2 cellular contexts compared by ENCODE assay signal in the genomic region with DNA sequence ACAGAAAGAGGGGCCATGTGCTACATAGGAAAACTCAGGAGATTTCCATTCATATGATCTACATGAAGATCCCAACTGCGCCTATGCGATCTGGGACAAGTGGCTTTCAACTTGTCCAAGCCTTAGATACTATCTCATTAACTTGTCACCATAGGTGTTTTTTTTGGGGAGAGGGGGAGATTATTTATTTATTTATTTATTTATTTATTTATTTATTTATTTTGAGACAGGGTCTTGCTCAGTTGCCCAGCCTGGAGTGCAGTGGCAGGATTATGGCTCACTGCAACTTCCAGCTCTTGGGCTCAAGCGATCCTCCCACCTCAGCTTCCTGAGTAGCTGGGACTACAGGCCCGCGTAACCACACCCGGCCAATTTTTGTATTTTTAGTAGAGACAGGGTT.
TF ChIP-seq lines count a peak whose summit lies in the region.

No MANE protein-coding gene starts in this region.

TF ChIP-seq in A549, 52 proteins besides CTCF, POLR2A, EP300 and RAD21:
- TF ChIP-seq ZC3H11A (IDR thresholded peaks at IDR 0.05), result peak; percentile 70
- TF ChIP-seq RARB (CRISPR knock-in tag; IDR thresholded peaks at IDR 0.05), result no peak
- TF ChIP-seq, protein P1, sequence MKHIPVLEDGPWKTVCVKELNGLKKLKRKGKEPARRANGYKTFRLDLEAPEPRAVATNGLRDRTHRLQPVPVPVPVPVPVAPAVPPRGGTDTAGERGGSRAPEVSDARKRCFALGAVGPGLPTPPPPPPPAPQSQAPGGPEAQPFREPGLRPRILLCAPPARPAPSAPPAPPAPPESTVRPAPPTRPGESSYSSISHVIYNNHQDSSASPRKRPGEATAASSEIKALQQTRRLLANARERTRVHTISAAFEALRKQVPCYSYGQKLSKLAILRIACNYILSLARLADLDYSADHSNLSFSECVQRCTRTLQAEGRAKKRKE (CRISPR knock-in tag; IDR thresholded peaks at IDR 0.05; ENCODE audit: low read depth), result no peak
- no peak for TF ChIP-seq CBX2 (IDR thresholded peaks at IDR 0.05; ENCODE audit: borderline replicate concordance, low read depth)
- TF ChIP-seq, protein P2, sequence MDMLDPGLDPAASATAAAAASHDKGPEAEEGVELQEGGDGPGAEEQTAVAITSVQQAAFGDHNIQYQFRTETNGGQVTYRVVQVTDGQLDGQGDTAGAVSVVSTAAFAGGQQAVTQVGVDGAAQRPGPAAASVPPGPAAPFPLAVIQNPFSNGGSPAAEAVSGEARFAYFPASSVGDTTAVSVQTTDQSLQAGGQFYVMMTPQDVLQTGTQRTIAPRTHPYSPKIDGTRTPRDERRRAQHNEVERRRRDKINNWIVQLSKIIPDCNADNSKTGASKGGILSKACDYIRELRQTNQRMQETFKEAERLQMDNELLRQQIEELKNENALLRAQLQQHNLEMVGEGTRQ (IDR thresholded peaks at IDR 0.05), result no peak
- TF ChIP-seq, protein P3, sequence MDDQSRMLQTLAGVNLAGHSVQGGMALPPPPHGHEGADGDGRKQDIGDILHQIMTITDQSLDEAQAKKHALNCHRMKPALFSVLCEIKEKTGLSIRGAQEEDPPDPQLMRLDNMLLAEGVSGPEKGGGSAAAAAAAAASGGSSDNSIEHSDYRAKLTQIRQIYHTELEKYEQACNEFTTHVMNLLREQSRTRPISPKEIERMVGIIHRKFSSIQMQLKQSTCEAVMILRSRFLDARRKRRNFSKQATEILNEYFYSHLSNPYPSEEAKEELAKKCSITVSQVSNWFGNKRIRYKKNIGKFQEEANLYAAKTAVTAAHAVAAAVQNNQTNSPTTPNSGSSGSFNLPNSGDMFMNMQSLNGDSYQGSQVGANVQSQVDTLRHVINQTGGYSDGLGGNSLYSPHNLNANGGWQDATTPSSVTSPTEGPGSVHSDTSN (IDR thresholded peaks at IDR 0.05), result no peak

TF ChIP-seq in K562, 482 proteins besides CTCF, POLR2A, EP300 and RAD21:
- TF ChIP-seq DPF2 (IDR thresholded peaks at IDR 0.05), result no peak
- TF ChIP-seq, protein P4, sequence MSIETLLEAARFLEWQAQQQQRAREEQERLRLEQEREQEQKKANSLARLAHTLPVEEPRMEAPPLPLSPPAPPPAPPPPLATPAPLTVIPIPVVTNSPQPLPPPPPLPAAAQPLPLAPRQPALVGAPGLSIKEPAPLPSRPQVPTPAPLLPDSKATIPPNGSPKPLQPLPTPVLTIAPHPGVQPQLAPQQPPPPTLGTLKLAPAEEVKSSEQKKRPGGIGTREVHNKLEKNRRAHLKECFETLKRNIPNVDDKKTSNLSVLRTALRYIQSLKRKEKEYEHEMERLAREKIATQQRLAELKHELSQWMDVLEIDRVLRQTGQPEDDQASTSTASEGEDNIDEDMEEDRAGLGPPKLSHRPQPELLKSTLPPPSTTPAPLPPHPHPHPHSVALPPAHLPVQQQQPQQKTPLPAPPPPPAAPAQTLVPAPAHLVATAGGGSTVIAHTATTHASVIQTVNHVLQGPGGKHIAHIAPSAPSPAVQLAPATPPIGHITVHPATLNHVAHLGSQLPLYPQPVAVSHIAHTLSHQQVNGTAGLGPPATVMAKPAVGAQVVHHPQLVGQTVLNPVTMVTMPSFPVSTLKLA (conservative IDR thresholded peaks at IDR 0.05), result no peak
- no peak for TF ChIP-seq PRMT5 (CRISPR knock-in tag; IDR thresholded peaks at IDR 0.05)
- TF ChIP-seq, protein P5, sequence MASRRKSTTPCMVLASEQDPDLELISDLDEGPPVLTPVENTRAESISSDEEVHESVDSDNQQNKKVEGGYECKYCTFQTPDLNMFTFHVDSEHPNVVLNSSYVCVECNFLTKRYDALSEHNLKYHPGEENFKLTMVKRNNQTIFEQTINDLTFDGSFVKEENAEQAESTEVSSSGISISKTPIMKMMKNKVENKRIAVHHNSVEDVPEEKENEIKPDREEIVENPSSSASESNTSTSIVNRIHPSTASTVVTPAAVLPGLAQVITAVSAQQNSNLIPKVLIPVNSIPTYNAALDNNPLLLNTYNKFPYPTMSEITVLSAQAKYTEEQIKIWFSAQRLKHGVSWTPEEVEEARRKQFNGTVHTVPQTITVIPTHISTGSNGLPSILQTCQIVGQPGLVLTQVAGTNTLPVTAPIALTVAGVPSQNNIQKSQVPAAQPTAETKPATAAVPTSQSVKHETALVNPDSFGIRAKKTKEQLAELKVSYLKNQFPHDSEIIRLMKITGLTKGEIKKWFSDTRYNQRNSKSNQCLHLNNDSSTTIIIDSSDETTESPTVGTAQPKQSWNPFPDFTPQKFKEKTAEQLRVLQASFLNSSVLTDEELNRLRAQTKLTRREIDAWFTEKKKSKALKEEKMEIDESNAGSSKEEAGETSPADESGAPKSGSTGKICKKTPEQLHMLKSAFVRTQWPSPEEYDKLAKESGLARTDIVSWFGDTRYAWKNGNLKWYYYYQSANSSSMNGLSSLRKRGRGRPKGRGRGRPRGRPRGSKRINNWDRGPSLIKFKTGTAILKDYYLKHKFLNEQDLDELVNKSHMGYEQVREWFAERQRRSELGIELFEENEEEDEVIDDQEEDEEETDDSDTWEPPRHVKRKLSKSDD (conservative IDR thresholded peaks at IDR 0.05; ENCODE audit: low read length), result no peak
- TF ChIP-seq ZNF121 (CRISPR knock-in tag; conservative IDR thresholded peaks at IDR 0.05), result 0 out of 2 replicates have a peak, but pooled peaks have one; percentile 31
